ENCODE assay signal across 32 cellular contexts in genomic region chr11:75644370-75644769, GRCh38. TPM values are rescaled to one million over a fixed set of nuclear protein-coding genes. Genes with fewer than 3 reads are reported as not detected.
"Had no signal": no experiment of that assay in that cellular context is flagged by ENCODE, and none has a peak within 500 bp of the region (broad histone marks: within the 10 kb centered on the region; RNA-seq: fewer than 3 reads in every experiment).

No MANE protein-coding gene starts in this region.

- DNase-seq: activated effector memory CD4-positive, alpha-beta T cell treated with anti-CD3 and anti-CD28 coated beads, Interleukin-2, amount 50 U/mL, for 16 hours; activated effector memory CD4-positive, alpha-beta T cell treated with Interleukin-2 at 50 U/mL for 16 hours; activated gamma-delta T cell; activated gamma-delta T cell treated with Interleukin-2 at 50 U/mL for 16 hours; activated naive CD4-positive, alpha-beta T cell; activated naive CD4-positive, alpha-beta T cell treated with anti-CD3 and anti-CD28 coated beads for 36 hours; activated naive CD4-positive, alpha-beta T cell treated with anti-CD3 and anti-CD28 coated beads, Interleukin-2, amount 10 ng/mL, durations not matched to agents 7 days and 5 days; activated naive CD4-positive, alpha-beta T cell treated with anti-CD3 and anti-CD28 coated beads, Interleukin-2, amount 50 U/mL, for 16 hours; activated naive CD4-positive, alpha-beta T cell treated with Interleukin-2 at 50 U/mL for 16 hours; activated naive CD8-positive, alpha-beta T cell treated with anti-CD3 and anti-CD28 coated beads for 36 hours; activated naive CD8-positive, alpha-beta T cell treated with anti-CD3 and anti-CD28 coated beads, Interleukin-2, amount 10 ng/mL, durations not matched to agents 7 days and 5 days; activated naive CD8-positive, alpha-beta T cell treated with anti-CD3 and anti-CD28 coated beads, Interleukin-2, amount 50 U/mL, for 24 hours; activated T-cell treated with anti-CD3 and anti-CD28 coated beads, Interleukin-2, amount 50 U/mL, for 24 hours; activated T-cell treated with anti-CD3 and anti-CD28 coated beads, Interleukin-2, amount 50 U/mL, for 4 hours; activated T-cell treated with anti-CD3 and anti-CD28 coated beads, Interleukin-2, amount 50 U/mL, for 48 hours; activated T-cell treated with anti-CD3 and anti-CD28 coated beads, Interleukin-2, amount 50 U/mL, for 72 hours; adrenal gland; amniotic stem cell; amygdala; anterior cingulate cortex; aorta; body of pancreas; brain microvascular endothelial cell; caudate nucleus; central memory CD4-positive, alpha-beta T cell; cerebellar nuclear complex had no signal

- ATAC-seq: activated naive CD4-positive, alpha-beta T cell treated with anti-CD3 and anti-CD28 coated beads, Interleukin-2, amount 50 U/mL, for 72 hours; activated naive CD8-positive, alpha-beta T cell treated with anti-CD3 and anti-CD28 coated beads, Interleukin-2, amount 50 U/mL, for 24 hours; activated T-cell treated with anti-CD3 and anti-CD28 coated beads, Interleukin-2, amount 50 U/mL, for 4 hours; activated T-cell treated with anti-CD3 and anti-CD28 coated beads, Interleukin-2, amount 50 U/mL, for 72 hours; activated T-helper 17 cell treated with anti-CD3 and anti-CD28 coated beads, Interleukin-2, amount 50 U/mL, for 72 hours; body of pancreas had no signal

- H3K27ac ChIP-seq: adrenal gland, ascending aorta, body of pancreas, brain microvascular endothelial cell, breast epithelium, cardiac muscle cell had no signal

- H3K36me3 ChIP-seq: adrenal gland, ascending aorta, brain microvascular endothelial cell, breast epithelium, cardiac muscle cell had no signal

- H3K4me3 ChIP-seq: adrenal gland, ascending aorta, body of pancreas, breast epithelium, cardiac muscle cell had no signal

- H3K27me3 ChIP-seq: adrenal gland, ascending aorta, body of pancreas, brain microvascular endothelial cell, breast epithelium, cardiac muscle cell had no signal

- H3K9me3 ChIP-seq: adrenal gland, ascending aorta, body of pancreas, breast epithelium had no signal

- H3K4me1 ChIP-seq: breast epithelium had no signal

RNA-seq across cellular contexts. Expression of gene MAP6, which starts 24.5 kb away (rescaled TPM):
- total RNA-seq: activated naive CD4-positive, alpha-beta T cell treated with anti-CD3 and anti-CD28 coated beads for 36 hours; activated naive CD8-positive, alpha-beta T cell treated with anti-CD3 and anti-CD28 coated beads for 36 hours; activated naive CD8-positive, alpha-beta T cell treated with anti-CD3 and anti-CD28 coated beads, Interleukin-2, amount 10 ng/mL, durations not matched to agents 7 days and 5 days; activated T-cell treated with anti-CD3 and anti-CD28 coated beads, Interleukin-2, amount 50 U/mL, for 4 hours; bronchial epithelial cell had no signal
